36 cellular contexts compared by ENCODE assay signal in genomic region chr17:12979255-12979654, GRCh38.
"Had no signal": no experiment of that assay in that cellular context is flagged by ENCODE, and none has a peak within 500 bp of the region (broad histone marks: within the 10 kb centered on the region; RNA-seq: fewer than 3 reads in every experiment).

No MANE protein-coding gene starts in this region.

- H3K4me3 Mint-ChIP-seq: activated CD4-positive, alpha-beta memory T cell treated with anti-CD3 and anti-CD28 coated beads for 36 hours; activated CD4-positive, alpha-beta T cell treated with anti-CD3 and anti-CD28 coated beads for 36 hours; activated CD4-positive, alpha-beta T cell treated with anti-CD3 and anti-CD28 coated beads, Interleukin-2, amount 10 ng/mL, durations not matched to agents 24 days and 14 days; activated CD8-positive, alpha-beta memory T cell treated with anti-CD3 and anti-CD28 coated beads, Interleukin-2, amount 10 ng/mL, durations not matched to agents 7 days and 5 days; activated CD8-positive, alpha-beta T cell treated with anti-CD3 and anti-CD28 coated beads, Interleukin-2, amount 10 ng/mL, durations not matched to agents 7 days and 5 days; activated naive CD4-positive, alpha-beta T cell treated with anti-CD3 and anti-CD28 coated beads, Interleukin-2, amount 10 ng/mL, durations not matched to agents 7 days and 5 days; activated naive CD8-positive, alpha-beta T cell treated with anti-CD3 and anti-CD28 coated beads, Interleukin-2, amount 10 ng/mL, durations not matched to agents 7 days and 5 days; activated T-helper 1 cell treated with anti-CD3 and anti-CD28 coated beads, Interleukin-12 subunit alpha, Interleukin-12 subunit beta, Interleukin-2, Interleukin-4 antibody, amounts not matched to agents 30 ng/mL and 10 ng/mL and 1 ng/mL, durations not matched to agents 14 hours and 24 hours and 36 hours; brain; central memory CD8-positive, alpha-beta T cell; dendritic cell treated with granulocyte-macrophage colony-stimulating factor and Interleukin-4, amounts not matched to agents 40 ng/mL and 50 ng/mL, for 4 days; effector memory CD8-positive, alpha-beta T cell; T-helper 17 cell; T-helper 2 cell treated with Interferon-gamma antibody and Interleukin-4, amounts not matched to agents 5 μg/mL and 100 μg/mL, for 36 hours had no signal

- H3K27me3 Mint-ChIP-seq: brain had no signal

- H3K9me3 ChIP-seq: ascending aorta, breast epithelium, esophagus muscularis mucosa, gastrocnemius medialis, heart left ventricle had no signal

- H3K9me3 Mint-ChIP-seq: activated CD4-positive, alpha-beta memory T cell treated with anti-CD3 and anti-CD28 coated beads for 36 hours; activated CD4-positive, alpha-beta T cell treated with anti-CD3 and anti-CD28 coated beads, Interleukin-2, amount 10 ng/mL, durations not matched to agents 24 days and 14 days; activated naive CD4-positive, alpha-beta T cell treated with anti-CD3 and anti-CD28 coated beads, Interleukin-2, amount 10 ng/mL, durations not matched to agents 7 days and 5 days; activated naive CD4-positive, alpha-beta T cell treated with anti-CD3 and anti-CD28 coated beads, Interleukin-2, amount 50 U/mL, for 72 hours; activated naive CD8-positive, alpha-beta T cell treated with anti-CD3 and anti-CD28 coated beads, Interleukin-2, amount 10 ng/mL, durations not matched to agents 7 days and 5 days; activated T-helper 1 cell treated with anti-CD3 and anti-CD28 coated beads, Interleukin-12 subunit alpha, Interleukin-12 subunit beta, Interleukin-2, Interleukin-4 antibody, amounts not matched to agents 30 ng/mL and 10 ng/mL and 1 ng/mL, durations not matched to agents 14 hours and 24 hours and 36 hours; activated T-helper 2 cell treated with anti-CD3 and anti-CD28 coated beads, Interferon-gamma antibody, Interleukin-2, Interleukin-4, amounts not matched to agents 10 μg/mL and 5 μg/mL and 100 μg/mL, durations not matched to agents 14 hours and 24 hours and 36 hours; brain; central memory CD8-positive, alpha-beta T cell; dendritic cell treated with granulocyte-macrophage colony-stimulating factor and Interleukin-4, amounts not matched to agents 40 ng/mL and 50 ng/mL, for 4 days had no signal

- H3K27me3 ChIP-seq: ascending aorta, breast epithelium, foreskin keratinocyte had no signal

- H3K36me3 ChIP-seq: breast epithelium, cardiac muscle cell, esophagus muscularis mucosa, gastrocnemius medialis, heart left ventricle, WERI-Rb-1 had no signal

- H3K4me1 Mint-ChIP-seq: activated CD4-positive, alpha-beta T cell treated with anti-CD3 and anti-CD28 coated beads for 36 hours; activated naive CD4-positive, alpha-beta T cell treated with anti-CD3 and anti-CD28 coated beads, Interleukin-2, amount 10 ng/mL, durations not matched to agents 7 days and 5 days had no signal

- ATAC-seq: activated CD4-positive, alpha-beta T cell treated with anti-CD3 and anti-CD28 coated beads for 36 hours; activated CD8-positive, alpha-beta memory T cell treated with anti-CD3 and anti-CD28 coated beads, Interleukin-2, amount 10 ng/mL, durations not matched to agents 7 days and 5 days; activated CD8-positive, alpha-beta T cell treated with anti-CD3 and anti-CD28 coated beads, Interleukin-2, amount 10 ng/mL, durations not matched to agents 7 days and 5 days; activated naive CD4-positive, alpha-beta T cell treated with anti-CD3 and anti-CD28 coated beads, Interleukin-2, amount 50 U/mL, for 72 hours; effector memory CD8-positive, alpha-beta T cell; foreskin keratinocyte; gastrocnemius medialis; heart left ventricle; T-helper 17 cell had no signal

- H3K27ac Mint-ChIP-seq: activated CD4-positive, alpha-beta memory T cell treated with anti-CD3 and anti-CD28 coated beads for 36 hours; activated CD4-positive, alpha-beta T cell treated with anti-CD3 and anti-CD28 coated beads for 36 hours; activated CD4-positive, alpha-beta T cell treated with anti-CD3 and anti-CD28 coated beads, Interleukin-2, amount 10 ng/mL, durations not matched to agents 24 days and 14 days; activated CD8-positive, alpha-beta memory T cell treated with anti-CD3 and anti-CD28 coated beads, Interleukin-2, amount 10 ng/mL, durations not matched to agents 7 days and 5 days; activated CD8-positive, alpha-beta T cell treated with anti-CD3 and anti-CD28 coated beads, Interleukin-2, amount 10 ng/mL, durations not matched to agents 7 days and 5 days; activated naive CD4-positive, alpha-beta T cell treated with anti-CD3 and anti-CD28 coated beads, Interleukin-2, amount 10 ng/mL, durations not matched to agents 7 days and 5 days; activated naive CD4-positive, alpha-beta T cell treated with anti-CD3 and anti-CD28 coated beads, Interleukin-2, amount 50 U/mL, for 72 hours; activated naive CD8-positive, alpha-beta T cell treated with anti-CD3 and anti-CD28 coated beads, Interleukin-2, amount 10 ng/mL, durations not matched to agents 7 days and 5 days; activated T-helper 1 cell treated with anti-CD3 and anti-CD28 coated beads, Interleukin-12 subunit alpha, Interleukin-12 subunit beta, Interleukin-2, Interleukin-4 antibody, amounts not matched to agents 30 ng/mL and 10 ng/mL and 1 ng/mL, durations not matched to agents 14 hours and 24 hours and 36 hours; activated T-helper 2 cell treated with anti-CD3 and anti-CD28 coated beads, Interferon-gamma antibody, Interleukin-2, Interleukin-4, amounts not matched to agents 10 μg/mL and 5 μg/mL and 100 μg/mL, durations not matched to agents 14 hours and 24 hours and 36 hours; brain; dendritic cell treated with granulocyte-macrophage colony-stimulating factor and Interleukin-4, amounts not matched to agents 40 ng/mL and 50 ng/mL, for 4 days; effector memory CD8-positive, alpha-beta T cell; T-helper 17 cell; T-helper 2 cell treated with Interferon-gamma antibody and Interleukin-4, amounts not matched to agents 5 μg/mL and 100 μg/mL, for 36 hours had no signal

- DNase-seq: activated CD4-positive, alpha-beta memory T cell treated with anti-CD3 and anti-CD28 coated beads for 36 hours; activated CD4-positive, alpha-beta T cell treated with anti-CD3 and anti-CD28 coated beads for 36 hours; activated CD4-positive, alpha-beta T cell treated with anti-CD3 and anti-CD28 coated beads, Interleukin-2, amount 10 ng/mL, durations not matched to agents 24 days and 14 days; activated CD4-positive, CD25-positive, alpha-beta regulatory T cell; activated CD4-positive, CD25-positive, alpha-beta regulatory T cell treated with anti-CD3 and anti-CD28 coated beads, Interleukin-2, amount 50 U/mL, for 72 hours; activated CD8-positive, alpha-beta memory T cell treated with anti-CD3 and anti-CD28 coated beads, Interleukin-2, amount 10 ng/mL, durations not matched to agents 7 days and 5 days; activated CD8-positive, alpha-beta memory T cell treated with anti-CD3 and anti-CD28 coated beads, Interleukin-2, amount 50 U/mL, for 4 hours; activated CD8-positive, alpha-beta T cell treated with anti-CD3 and anti-CD28 coated beads, Interleukin-2, amount 10 ng/mL, durations not matched to agents 7 days and 5 days; activated effector memory CD4-positive, alpha-beta T cell treated with anti-CD3 and anti-CD28 coated beads, Interleukin-2, amount 50 U/mL, for 16 hours; activated naive CD4-positive, alpha-beta T cell treated with anti-CD3 and anti-CD28 coated beads, Interleukin-2, amount 10 ng/mL, durations not matched to agents 7 days and 5 days; activated naive CD8-positive, alpha-beta T cell treated with anti-CD3 and anti-CD28 coated beads, Interleukin-2, amount 10 ng/mL, durations not matched to agents 7 days and 5 days; activated T-cell treated with anti-CD3 and anti-CD28 coated beads, Interleukin-2, amount 50 U/mL, for 1 hour; activated T-cell treated with anti-CD3 and anti-CD28 coated beads, Interleukin-2, amount 50 U/mL, for 48 hours; dorsolateral prefrontal cortex; effector memory CD8-positive, alpha-beta T cell; erythroblast; foreskin keratinocyte; gastrocnemius medialis; glutamatergic neuron; heart left ventricle; T-helper 1 cell; T-helper 17 cell; T1000; WERI-Rb-1 had no signal

- H3K36me3 Mint-ChIP-seq: activated CD4-positive, alpha-beta memory T cell treated with anti-CD3 and anti-CD28 coated beads for 36 hours; activated CD8-positive, alpha-beta memory T cell treated with anti-CD3 and anti-CD28 coated beads, Interleukin-2, amount 10 ng/mL, durations not matched to agents 7 days and 5 days; activated naive CD4-positive, alpha-beta T cell treated with anti-CD3 and anti-CD28 coated beads, Interleukin-2, amount 10 ng/mL, durations not matched to agents 7 days and 5 days; activated naive CD4-positive, alpha-beta T cell treated with anti-CD3 and anti-CD28 coated beads, Interleukin-2, amount 50 U/mL, for 72 hours; activated naive CD8-positive, alpha-beta T cell treated with anti-CD3 and anti-CD28 coated beads, Interleukin-2, amount 10 ng/mL, durations not matched to agents 7 days and 5 days had no signal

- H3K4me1 ChIP-seq: breast epithelium, foreskin keratinocyte had no signal

- H3K4me3 ChIP-seq: ascending aorta, breast epithelium, cardiac muscle cell, coronary artery, dorsolateral prefrontal cortex, esophagus muscularis mucosa, gastrocnemius medialis, heart left ventricle had no signal

- H3K27ac ChIP-seq: ascending aorta, breast epithelium, cardiac muscle cell, coronary artery, dorsolateral prefrontal cortex, esophagus muscularis mucosa, foreskin keratinocyte, gastrocnemius medialis, heart left ventricle, WERI-Rb-1 had no signal
